ENCODE assay signal across 2 cellular contexts in the genomic region with DNA sequence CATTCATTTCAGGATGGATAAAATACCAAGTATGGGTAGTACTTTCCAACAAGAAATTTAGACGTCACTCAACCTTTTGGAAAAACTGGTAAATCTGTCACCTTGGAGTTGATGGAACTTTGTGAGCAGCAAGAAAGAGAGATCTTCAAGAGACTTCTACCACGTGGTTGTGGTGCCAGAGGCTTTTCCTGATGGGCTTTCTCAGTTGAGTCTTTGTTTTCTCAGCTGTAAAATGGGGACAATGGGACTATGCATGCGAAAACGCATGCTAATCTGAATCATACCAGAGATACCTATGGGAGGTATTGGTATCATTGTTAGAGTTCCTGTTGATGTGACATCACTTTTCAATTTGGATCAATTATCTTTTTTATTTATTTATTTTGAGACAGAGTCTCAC.
TF ChIP-seq lines count a peak whose summit lies in the region.

No MANE protein-coding gene starts in this region.

TF ChIP-seq in HepG2, 621 proteins besides CTCF, POLR2A, EP300 and RAD21:
- TF ChIP-seq EZH2 (conservative IDR thresholded peaks at IDR 0.05; ENCODE audit: low read depth, low read length) = no peak
- peak; percentile 55; the same call in 1 of the 2 replicates for TF ChIP-seq ZNF629 (CRISPR knock-in tag; conservative IDR thresholded peaks at IDR 0.05)
TF ChIP-seq in HepG2: peak in this region for 1.

TF ChIP-seq in K562, 482 proteins besides CTCF, POLR2A, EP300 and RAD21:
- TF ChIP-seq ZNF584 (CRISPR knock-in tag; IDR thresholded peaks at IDR 0.05; ENCODE audit: low read depth) (no peak), TAF15 (IDR thresholded peaks at IDR 0.05; ENCODE audit: low read depth, low read length) (no peak), ZNF121 (CRISPR knock-in tag; conservative IDR thresholded peaks at IDR 0.05) (0 out of 2 replicates have a peak, but pooled peaks have one; percentile 26), RBM25 (IDR thresholded peaks at IDR 0.05; ENCODE audit: low read depth, low read length, severe bottlenecking) (peak; percentile 60), BCOR (IDR thresholded peaks at IDR 0.05) (peak; percentile 68), NUFIP1 (IDR thresholded peaks at IDR 0.05; ENCODE audit: partially characterized antibody) (no peak), GTF2E2 (tag; IDR thresholded peaks at IDR 0.05) (no peak), KDM1A (IDR thresholded peaks at IDR 0.05) (peak in 1 of 2 experiments; percentile 21; a peak in 1 of 4 replicates)
